Comparison of ENCODE assay signal across 8 cellular contexts in the genomic region with DNA sequence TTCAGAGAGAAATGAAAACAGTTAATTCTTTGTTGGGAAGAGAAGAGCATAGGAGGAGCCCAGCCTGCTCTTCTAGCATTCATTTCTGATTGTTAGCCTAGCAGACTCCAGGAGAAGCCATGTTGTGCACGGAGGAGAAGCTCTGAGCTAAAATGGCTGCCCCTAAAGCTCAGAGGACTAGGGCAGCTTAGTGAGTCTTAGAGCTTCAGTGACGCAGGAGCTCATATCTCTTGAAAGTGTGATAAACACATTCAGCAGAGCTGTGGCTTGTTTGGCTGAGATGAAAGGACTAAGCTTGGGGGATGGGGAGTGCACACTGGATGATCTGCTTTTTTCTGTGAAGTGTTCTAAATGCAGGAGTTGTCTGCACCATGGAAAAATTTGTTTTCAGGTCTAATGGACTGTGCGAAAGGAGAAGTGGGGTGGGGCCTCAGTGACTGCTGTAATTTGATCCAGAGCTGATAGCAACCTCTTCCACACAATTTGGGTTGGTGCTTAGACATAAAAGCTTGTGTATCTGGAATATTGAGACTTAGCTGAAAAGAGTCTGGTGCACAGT. TPM values are rescaled to one million over a fixed set of nuclear protein-coding genes. Genes with fewer than 3 reads are reported as not detected.
DNase-seq lines count a peak whose midpoint lies in the region; ATAC-seq, FAIRE-seq and TF ChIP-seq lines count a peak whose summit lies in the region.

No MANE protein-coding gene starts in this region.

- peak overlapping the region; percentile 56 for H2AFZ ChIP-seq in astrocyte (ENCODE audit: low read depth, low read length)

- no peak for FAIRE-seq in astrocyte (lab: Jason Lieb, UNC)

- no peaks in the 10 kb centered on the region for H3K27me3 ChIP-seq in astrocyte (ENCODE audit: insufficient read depth, low read length)

- peak overlapping the region; percentile 43 for H3K4me3 Mint-ChIP-seq in astrocyte (ENCODE audit: unreplicated experiment)

- peaks cover 18% of the 10 kb centered on the region for H3K36me3 ChIP-seq in astrocyte (ENCODE audit: insufficient read depth, low read length)

- H3K79me2 ChIP-seq in astrocyte (ENCODE audit: insufficient read depth, low read length) = peaks cover 3% of the 10 kb centered on the region

- H3K9ac ChIP-seq in astrocyte (ENCODE audit: low read length) = peak overlapping the region; percentile 30

- H3K4me3 ChIP-seq in astrocyte (ENCODE audit: insufficient read depth, low read depth, low read length) = peak overlapping the region; percentile 5

- ATAC-seq in sciatic nerve (peak; percentile 91), GM21786 (IDR thresholded peaks at IDR 0.05; ENCODE audit: unreplicated experiment) (no peak), HG03520 (IDR thresholded peaks at IDR 0.05; ENCODE audit: unreplicated experiment) (no peak)

- no peaks in the 10 kb centered on the region for H4K20me1 ChIP-seq in astrocyte (ENCODE audit: insufficient read depth, low read length)

- intact Hi-C loops in sciatic nerve (cut with DNase I) = loop anchor here (10.0 kb wide), 1 partner anchor 57 kb away; a partner anchor contains a TSS

- no peak for TF ChIP-seq CTCF in astrocyte (IDR thresholded peaks at IDR 0.05; ENCODE audit: insufficient read depth, low read depth, low read length)

- peaks cover 27% of the 10 kb centered on the region for H3K4me1 ChIP-seq in astrocyte (ENCODE audit: insufficient read depth, low read length)

- H3K27ac ChIP-seq in astrocyte (ENCODE audit: low read depth, low read length) = peak overlapping the region; percentile 61

- peaks cover 37% of the 10 kb centered on the region for H3K36me3 Mint-ChIP-seq in astrocyte (ENCODE audit: low read depth, unreplicated experiment)

- H3K9me3 ChIP-seq in astrocyte (ENCODE audit: insufficient read depth, low read depth, low read length) = peaks cover 1% of the 10 kb centered on the region

- peak overlapping the region; percentile 56 for H3K4me2 ChIP-seq in astrocyte (ENCODE audit: low read length)

- no peaks in the 10 kb centered on the region for H3K27me3 Mint-ChIP-seq in astrocyte (ENCODE audit: low read depth, unreplicated experiment)

- no peaks in the 10 kb centered on the region for H3K9me3 Mint-ChIP-seq in astrocyte (ENCODE audit: unreplicated experiment)

- H3K27ac Mint-ChIP-seq in astrocyte (ENCODE audit: unreplicated experiment) = peak overlapping the region; percentile 91

- peak; percentile 59 for DNase-seq in DMS 273 (lab: John Stamatoyannopoulos, UW; ENCODE audit: unreplicated experiment)
- peak; percentile 58 for DNase-seq in NCI-H1105 (lab: John Stamatoyannopoulos, UW)
- DNase-seq in astrocyte (ENCODE audit: low read depth) = peak; percentile 93
- peak; percentile 34 for DNase-seq in hepatic stellate cell (ENCODE audit: low spot score)
- DNase-seq in sciatic nerve (ENCODE audit: low spot score) = no peak
- DNase-seq in GM19240 (ENCODE audit: insufficient read length, low spot score) = no peak

- H3K4me1 Mint-ChIP-seq in astrocyte (ENCODE audit: low read depth, unreplicated experiment) = peaks cover 58% of the 10 kb centered on the region

RNA-seq across cellular contexts. Expression of a gene that starts 58.5 kb away (rescaled TPM):
- total RNA-seq in astrocyte (98.4 and 126 TPM in 2 replicates), sciatic nerve (51.1 TPM)

Comparison
In these comparisons a context has a peak if more than half of its experiments do, and no peak if none do; other contexts are left out.
1. DNase-seq: peak in DMS 273 (single experiment), NCI-H1105 (single experiment), astrocyte (single experiment) and hepatic stellate cell (single experiment); none in sciatic nerve (single experiment) and GM19240 (single experiment).